ENCODE assay signal across 15 cellular contexts in genomic region chr14:83568141-83568540, GRCh38.
A peak's percentile ranks its signal among the peaks of the same experiment; 100 is the strongest.
DNase-seq lines count a peak whose midpoint lies in the region; ATAC-seq and TF ChIP-seq lines count a peak whose summit lies in the region.
"Had no signal": no experiment of that assay in that cellular context is flagged by ENCODE, and none has a peak within 500 bp of the region (broad histone marks: within the 10 kb centered on the region; RNA-seq: fewer than 3 reads in every experiment).

No MANE protein-coding gene starts in this region.

- H3K9me3 Mint-ChIP-seq in MCF 10A (ENCODE audit: unreplicated experiment): peaks cover 6% of the 10 kb centered on the region
- peaks cover 7% of the 10 kb centered on the region for H3K9me3 Mint-ChIP-seq in chondrocyte (ENCODE audit: low read depth)

- H3K9ac ChIP-seq in mammary epithelial cell (ENCODE audit: insufficient read depth, low read length): no peak overlapping the region
- H3K9ac ChIP-seq: BLaER1, GM23248 had no signal

- H3K27ac Mint-ChIP-seq in MCF 10A (ENCODE audit: low read depth, unreplicated experiment) (peak overlapping the region; percentile 54), chondrocyte (ENCODE audit: unreplicated experiment) (no peak overlapping the region)

- in situ Hi-C loops in mammary epithelial cell (cut with MboI; ENCODE audit: low sequenced_read_pairs in 2 of 2): no loop called here

- BruUV-seq in MCF 10A (replicated peaks; lab: Mats Ljungman, UMichigan): no TSS peak
- BruUV-seq in mammary epithelial cell (replicated peaks; lab: Mats Ljungman, UMichigan): no TSS peak

- dilution Hi-C loops in mammary epithelial cell (cut with HindIII; ENCODE audit: low sequenced_read_pairs): no loop called here

- no peaks in the 10 kb centered on the region for H3K36me3 ChIP-seq in mammary epithelial cell (ENCODE audit: insufficient read depth, low read length)
- H3K36me3 ChIP-seq: BLaER1 had no signal

- TF ChIP-seq CTCF in MCF 10A (IDR thresholded peaks at IDR 0.05; ENCODE audit: unreplicated experiment) (no peak), mammary epithelial cell (conservative IDR thresholded peaks at IDR 0.05 in 1 of 2, IDR thresholded peaks at IDR 0.05 in 1 of 2; ENCODE audit: extremely low read depth in 1 of 2, insufficient read depth in 1 of 2, low read depth in 1 of 2, low read length in 2 of 2) (no peak), fibroblast of villous mesenchyme (IDR thresholded peaks at IDR 0.05; ENCODE audit: insufficient read depth, low read depth, low read length) (no peak), chondrocyte (IDR thresholded peaks at IDR 0.05) (no peak)

- H3K27me3 Mint-ChIP-seq in MCF 10A (ENCODE audit: insufficient read depth, unreplicated experiment) (no peaks in the 10 kb centered on the region), chondrocyte (ENCODE audit: low read depth) (no peaks in the 10 kb centered on the region)

- no peaks in the 10 kb centered on the region for H3K4me1 ChIP-seq in mammary epithelial cell (ENCODE audit: insufficient read depth, low read length)
- H3K4me1 ChIP-seq: BLaER1 had no signal

- intact Hi-C loops in MCF 10A (cut with micrococcal nuclease) (no loop called here), mammary epithelial cell (cut with micrococcal nuclease) (no loop called here), left colon (cut with DNase I, micrococcal nuclease) (no loop called here)

- H3K27me3 ChIP-seq in mammary epithelial cell (ENCODE audit: insufficient read depth, low read length): no peaks in the 10 kb centered on the region
- H3K27me3 ChIP-seq: BLaER1 had no signal

- H3K27ac ChIP-seq in mammary epithelial cell (ENCODE audit: insufficient read depth, low read depth, low read length): no peak overlapping the region
- H3K27ac ChIP-seq: 22Rv1, BLaER1, GM23248 had no signal

- H3K79me2 ChIP-seq in mammary epithelial cell (ENCODE audit: insufficient read depth, low read length): no peaks in the 10 kb centered on the region

- CTCF ChIA-PET in MCF 10A (lab: Yijun Ruan, JAX): no interaction called here
- CTCF ChIA-PET in mammary epithelial cell (lab: Charles Lee; ENCODE audit: low non-redundant PET): no interaction called here

- H3K9me3 ChIP-seq in mammary epithelial cell (replicated peaks; ENCODE audit: insufficient read depth, low read length): no peaks in the 10 kb centered on the region
- H3K9me3 ChIP-seq: BLaER1 had no signal

- peak; percentile 17 for DNase-seq in MCF 10A (ENCODE audit: unreplicated experiment)
- no peak for DNase-seq in mammary epithelial cell
- peak; percentile 51 for DNase-seq in fibroblast of gingiva (ENCODE audit: low read depth)
- DNase-seq in fibroblast of villous mesenchyme (ENCODE audit: low read depth): peak; percentile 61
- no peak for DNase-seq in OCI-M2 (lab: John Stamatoyannopoulos, UW; ENCODE audit: unreplicated experiment)
- no peak for DNase-seq in chondrocyte (ENCODE audit: low spot score)
- DNase-seq in left colon: no peak
- DNase-seq: AML-193, DMS53, GF-D8, GM23248, H7 had no signal

- no peak overlapping the region for H2AFZ ChIP-seq in mammary epithelial cell (ENCODE audit: low read depth, low read length)
- H2AFZ ChIP-seq: GM23248 had no signal

- 15% methylated on average over 1 of the region's 1 CpG for WGBS in mammary epithelial cell (ENCODE audit: low coverage, missing lambda C conversion rate)

- no peak for ATAC-seq in GM18868 (IDR thresholded peaks at IDR 0.05; ENCODE audit: unreplicated experiment)
- no peak for ATAC-seq in left colon

- no peaks in the 10 kb centered on the region for H4K20me1 ChIP-seq in mammary epithelial cell (ENCODE audit: insufficient read depth, low read length)
- H4K20me1 ChIP-seq: BLaER1 had no signal

- H3K4me3 ChIP-seq in mammary epithelial cell (replicated peaks in 1 of 3; ENCODE audit: insufficient read depth in 1 of 3, low read depth in 2 of 3, low read length in 3 of 3) (no peak overlapping the region), fibroblast of villous mesenchyme (ENCODE audit: low read depth, low read length) (no peak overlapping the region)
- H3K4me3 ChIP-seq: BLaER1, GM23248 had no signal

- no peak overlapping the region for H3K4me2 ChIP-seq in mammary epithelial cell (ENCODE audit: insufficient read depth, low read depth, low read length)
- H3K4me2 ChIP-seq: BLaER1 had no signal

- POLR2A ChIA-PET in MCF 10A (lab: Yijun Ruan, JAX): no interaction called here

- no peak overlapping the region for H3K4me3 Mint-ChIP-seq in MCF 10A (ENCODE audit: unreplicated experiment)
- H3K4me3 Mint-ChIP-seq in chondrocyte (ENCODE audit: unreplicated experiment): no peak overlapping the region

- no peaks in the 10 kb centered on the region for H3K36me3 Mint-ChIP-seq in MCF 10A (ENCODE audit: insufficient read depth, unreplicated experiment)
- peaks cover 2% of the 10 kb centered on the region for H3K36me3 Mint-ChIP-seq in chondrocyte (ENCODE audit: low read depth)

- peaks cover 11% of the 10 kb centered on the region for H3K4me1 Mint-ChIP-seq in MCF 10A (ENCODE audit: insufficient read depth, unreplicated experiment)
- no peaks in the 10 kb centered on the region for H3K4me1 Mint-ChIP-seq in chondrocyte (ENCODE audit: low read depth)

Comparison
In these comparisons a context has a peak if more than half of its experiments do, and no peak if none do; other contexts are left out.
1. DNase-seq: peak in MCF 10A (single experiment), fibroblast of gingiva (single experiment) and fibroblast of villous mesenchyme (single experiment); none in mammary epithelial cell (single experiment), OCI-M2 (single experiment), chondrocyte (single experiment) and left colon (0 of 2).